In genomic region chr18:9809686-9810085, GRCh38 we compare ENCODE assay signal across 24 cellular contexts.
A peak's percentile ranks its signal among the peaks of the same experiment; 100 is the strongest.
DNase-seq lines count a peak whose midpoint lies in the region; ATAC-seq and TF ChIP-seq lines count a peak whose summit lies in the region.
"Had no signal": no experiment of that assay in that cellular context is flagged by ENCODE, and none has a peak within 500 bp of the region (broad histone marks: within the 10 kb centered on the region; RNA-seq: fewer than 3 reads in every experiment).

No MANE protein-coding gene starts in this region.

- H3K9ac ChIP-seq in mesenchymal stem cell (ENCODE audit: low read length) (no peak overlapping the region), stomach smooth muscle (ENCODE audit: low read length in 2 of 2) (no peak overlapping the region)

- no peak overlapping the region for H3K18ac ChIP-seq in mesenchymal stem cell (ENCODE audit: low read depth in 1 of 2, low read length in 2 of 2)

- no peak overlapping the region for H3K14ac ChIP-seq in mesenchymal stem cell (ENCODE audit: low read length in 2 of 2)

- H3K27ac ChIP-seq in GM23338 (ENCODE audit: low read depth) (peak overlapping the region; percentile 61), mesenchymal stem cell (ENCODE audit: low read length, poor library complexity, severe bottlenecking) (peak overlapping the region; percentile 28), stomach smooth muscle (ENCODE audit: low read length) (peak overlapping the region; percentile 76)

- H2AK5ac ChIP-seq in mesenchymal stem cell (ENCODE audit: low read length, severe bottlenecking): no peak overlapping the region

- H3K36me3 ChIP-seq in GM23338 (ENCODE audit: insufficient read depth) (no peaks in the 10 kb centered on the region), mesenchymal stem cell (ENCODE audit: control insufficient read depth in 1 of 2, insufficient read depth in 2 of 2, low read depth in 1 of 2, low read length in 2 of 2) (peaks cover 0 to 4% of the 10 kb centered on the region in 2 experiments), stomach smooth muscle (ENCODE audit: control insufficient read depth in 2 of 2, insufficient read depth in 2 of 2, low read length in 2 of 2) (peaks cover 0 to 3% of the 10 kb centered on the region in 2 donors)
- H3K36me3 ChIP-seq: BE2C, Peyer's patch, upper lobe of left lung had no signal

- no peaks in the 10 kb centered on the region for H3K9me3 ChIP-seq in mesenchymal stem cell (ENCODE audit: control insufficient read depth, low read length)
- H3K9me3 ChIP-seq in stomach smooth muscle (ENCODE audit: control insufficient read depth in 2 of 2, low read length in 2 of 2): no peaks in the 10 kb centered on the region
- H3K9me3 ChIP-seq: BE2C, Peyer's patch, spleen, upper lobe of left lung had no signal

- no peak overlapping the region for H2BK5ac ChIP-seq in mesenchymal stem cell (ENCODE audit: low read depth, low read length, poor library complexity, severe bottlenecking)

- no peaks in the 10 kb centered on the region for H3K9me2 ChIP-seq in GM23338 (ENCODE audit: insufficient read depth)

- peaks cover 30% of the 10 kb centered on the region for H3K4me1 ChIP-seq in GM23338 (ENCODE audit: insufficient read depth)
- H3K4me1 ChIP-seq in mesenchymal stem cell (ENCODE audit: control insufficient read depth, insufficient read depth, low read depth, low read length): peaks cover 20% of the 10 kb centered on the region
- H3K4me1 ChIP-seq in stomach smooth muscle (ENCODE audit: control insufficient read depth, insufficient read depth, low read length): peaks cover 28% of the 10 kb centered on the region
- H3K4me1 ChIP-seq: BE2C had no signal

- no peak overlapping the region for H3K4ac ChIP-seq in mesenchymal stem cell (ENCODE audit: low read depth in 1 of 2, low read length in 2 of 2)

- DNase-seq in GM23338 (ENCODE audit: low spot score) (no peak), chondrocyte (ENCODE audit: low spot score) (no peak), mesenchymal stem cell (peak; percentile 48), glomerular visceral epithelial cell (ENCODE audit: extremely low spot score) (no peak), inferior parietal cortex (ENCODE audit: extremely low spot score) (no peak)
- DNase-seq in activated naive CD4-positive, alpha-beta T cell treated with anti-CD3 and anti-CD28 coated beads, Interleukin-2, amount 10 ng/mL, durations not matched to agents 7 days and 5 days: no peak
- DNase-seq: activated CD4-positive, alpha-beta T cell treated with anti-CD3 and anti-CD28 coated beads for 1 hour; activated CD8-positive, alpha-beta T cell treated with anti-CD3 and anti-CD28 coated beads for 36 hours; activated effector memory CD4-positive, alpha-beta T cell treated with Interleukin-2 at 50 U/mL for 16 hours; activated T-cell treated with anti-CD3 and anti-CD28 coated beads for 4 hours; BE2C; DMS53; NCI-H1694 treated with DMSO at 0.1 percent for 48 hours; NCI-H526; Peyer's patch; spleen; stimulated activated CD4-positive, alpha-beta T cell treated with anti-CD3 and anti-CD28 coated beads, Interleukin-4, amount 100 ng/mL, for 24 hours; stimulated activated naive B cell treated with anti-CD40 and anti-IgM and Interleukin-4, amounts not matched to agents 10 μg/mL and 1 μg/mL and 100 μg/mL, for 72 hours; T-helper 1 cell; upper lobe of left lung had no signal

- H2BK12ac ChIP-seq in mesenchymal stem cell (ENCODE audit: low read length in 2 of 2): no peak overlapping the region

- CTCF ChIA-PET in activated naive CD4-positive, alpha-beta T cell treated with anti-CD3 and anti-CD28 coated beads, Interleukin-2, amount 10 ng/mL, durations not matched to agents 7 days and 5 days (lab: Charles Lee): no interaction called here

- H3K79me1 ChIP-seq in mesenchymal stem cell (replicated peaks; ENCODE audit: low read length, poor library complexity, severe bottlenecking): peaks cover 3% of the 10 kb centered on the region

- H3K27me3 ChIP-seq in GM23338 (ENCODE audit: insufficient read depth) (no peaks in the 10 kb centered on the region), mesenchymal stem cell (ENCODE audit: control insufficient read depth in 1 of 2, insufficient read depth in 1 of 2, low read length in 2 of 2) (no peaks in the 10 kb centered on the region), stomach smooth muscle (ENCODE audit: control insufficient read depth in 1 of 2, insufficient read depth in 2 of 2, low read length in 2 of 2) (no peaks in the 10 kb centered on the region)
- H3K27me3 ChIP-seq: BE2C, Peyer's patch, spleen, upper lobe of left lung had no signal

- H3K4me3 ChIP-seq in GM23338: no peak overlapping the region
- no peak overlapping the region for H3K4me3 ChIP-seq in mesenchymal stem cell (ENCODE audit: insufficient read depth in 1 of 2, low read depth in 1 of 2, low read length in 2 of 2)
- no peak overlapping the region for H3K4me3 ChIP-seq in stomach smooth muscle (ENCODE audit: low read length in 2 of 2)
- H3K4me3 ChIP-seq: lung, Peyer's patch, spleen, upper lobe of left lung had no signal

- H2BK120ac ChIP-seq in mesenchymal stem cell (ENCODE audit: low read depth, low read length): no peak overlapping the region

- H3F3A ChIP-seq in GM23338 (replicated peaks; ENCODE audit: low read depth): no peaks in the 10 kb centered on the region

- no peak overlapping the region for H4K8ac ChIP-seq in mesenchymal stem cell (ENCODE audit: low read length)

- H2AFZ ChIP-seq in GM23338 (no peak overlapping the region), mesenchymal stem cell (ENCODE audit: low read depth, low read length) (no peak overlapping the region)

- H3K23ac ChIP-seq in mesenchymal stem cell (ENCODE audit: low read length in 2 of 2): no peak overlapping the region

- H3K4me3 Mint-ChIP-seq in GM23338 (no peak overlapping the region), chondrocyte (ENCODE audit: unreplicated experiment) (no peak overlapping the region)
- H3K4me3 Mint-ChIP-seq in activated naive CD4-positive, alpha-beta T cell treated with anti-CD3 and anti-CD28 coated beads, Interleukin-2, amount 10 ng/mL, durations not matched to agents 7 days and 5 days: no peak overlapping the region
- H3K4me3 Mint-ChIP-seq: activated CD8-positive, alpha-beta T cell treated with anti-CD3 and anti-CD28 coated beads for 36 hours; dendritic cell treated with granulocyte-macrophage colony-stimulating factor and Interleukin-4, amounts not matched to agents 40 ng/mL and 50 ng/mL, for 4 days; stimulated activated naive B cell treated with anti-CD40 and anti-IgM and Interleukin-4, amounts not matched to agents 10 μg/mL and 1 μg/mL and 100 μg/mL, for 72 hours had no signal

- H3K4me2 ChIP-seq in GM23338 (0 out of 2 replicates have a peak overlapping the region, but pooled peaks have one; percentile 3), mesenchymal stem cell (ENCODE audit: low read length, poor library complexity, severe bottlenecking) (no peak overlapping the region)

- H3K36me3 Mint-ChIP-seq in GM23338 (ENCODE audit: low read depth) (peaks cover 13% of the 10 kb centered on the region), chondrocyte (ENCODE audit: low read depth) (peaks cover 5% of the 10 kb centered on the region)
- H3K36me3 Mint-ChIP-seq in activated naive CD4-positive, alpha-beta T cell treated with anti-CD3 and anti-CD28 coated beads, Interleukin-2, amount 10 ng/mL, durations not matched to agents 7 days and 5 days: no peaks in the 10 kb centered on the region

- no peak overlapping the region for H2BK15ac ChIP-seq in mesenchymal stem cell (ENCODE audit: low read depth, poor library complexity, severe bottlenecking)

- H3K9me3 Mint-ChIP-seq in GM23338: peaks cover 9% of the 10 kb centered on the region
- peaks cover 1% of the 10 kb centered on the region for H3K9me3 Mint-ChIP-seq in chondrocyte (ENCODE audit: low read depth)
- no peaks in the 10 kb centered on the region for H3K9me3 Mint-ChIP-seq in activated naive CD4-positive, alpha-beta T cell treated with anti-CD3 and anti-CD28 coated beads, Interleukin-2, amount 10 ng/mL, durations not matched to agents 7 days and 5 days
- H3K9me3 Mint-ChIP-seq: activated CD8-positive, alpha-beta T cell treated with anti-CD3 and anti-CD28 coated beads for 36 hours; dendritic cell treated with granulocyte-macrophage colony-stimulating factor and Interleukin-4, amounts not matched to agents 40 ng/mL and 50 ng/mL, for 4 days had no signal

- H4K20me1 ChIP-seq in GM23338 (replicated peaks; ENCODE audit: insufficient read depth): no peaks in the 10 kb centered on the region

- WGBS in mesenchymal stem cell: 27% methylated on average over 6 of the region's 6 CpGs

- H3K79me2 ChIP-seq in GM23338 (replicated peaks; ENCODE audit: insufficient read depth): no peaks in the 10 kb centered on the region

- no peak overlapping the region for H4K91ac ChIP-seq in mesenchymal stem cell (ENCODE audit: low read length)

- TF ChIP-seq CTCF in GM23338 (conservative IDR thresholded peaks at IDR 0.05; ENCODE audit: low read depth in 2 of 2) (no peak), chondrocyte (IDR thresholded peaks at IDR 0.05) (no peak)

- H3K27ac Mint-ChIP-seq in GM23338 (no peak overlapping the region), chondrocyte (ENCODE audit: unreplicated experiment) (peak overlapping the region; percentile 4)
- H3K27ac Mint-ChIP-seq in activated naive CD4-positive, alpha-beta T cell treated with anti-CD3 and anti-CD28 coated beads, Interleukin-2, amount 10 ng/mL, durations not matched to agents 7 days and 5 days: no peak overlapping the region
- H3K27ac Mint-ChIP-seq: activated CD8-positive, alpha-beta T cell treated with anti-CD3 and anti-CD28 coated beads for 36 hours; dendritic cell treated with granulocyte-macrophage colony-stimulating factor and Interleukin-4, amounts not matched to agents 40 ng/mL and 50 ng/mL, for 4 days; stimulated activated naive B cell treated with anti-CD40 and anti-IgM and Interleukin-4, amounts not matched to agents 10 μg/mL and 1 μg/mL and 100 μg/mL, for 72 hours had no signal

- peaks cover 3% of the 10 kb centered on the region for H3K27me3 Mint-ChIP-seq in GM23338 (ENCODE audit: insufficient read depth, low read depth, poor library complexity)
- H3K27me3 Mint-ChIP-seq in chondrocyte (ENCODE audit: low read depth): no peaks in the 10 kb centered on the region
- peaks cover 4% of the 10 kb centered on the region for H3K27me3 Mint-ChIP-seq in activated naive CD4-positive, alpha-beta T cell treated with anti-CD3 and anti-CD28 coated beads, Interleukin-2, amount 10 ng/mL, durations not matched to agents 7 days and 5 days
- H3K27me3 Mint-ChIP-seq: activated CD8-positive, alpha-beta T cell treated with anti-CD3 and anti-CD28 coated beads for 36 hours; dendritic cell treated with granulocyte-macrophage colony-stimulating factor and Interleukin-4, amounts not matched to agents 40 ng/mL and 50 ng/mL, for 4 days; stimulated activated naive B cell treated with anti-CD40 and anti-IgM and Interleukin-4, amounts not matched to agents 10 μg/mL and 1 μg/mL and 100 μg/mL, for 72 hours had no signal

- ATAC-seq in GM23338: no peak
- ATAC-seq in GM18867 (IDR thresholded peaks at IDR 0.05; ENCODE audit: unreplicated experiment): no peak
- ATAC-seq: activated CD8-positive, alpha-beta T cell treated with anti-CD3 and anti-CD28 coated beads for 36 hours; stimulated activated naive B cell treated with anti-CD40 and anti-IgM and Interleukin-4, amounts not matched to agents 10 μg/mL and 1 μg/mL and 100 μg/mL, for 72 hours had no signal

- H3K4me1 Mint-ChIP-seq in GM23338: peaks cover 47% of the 10 kb centered on the region
- peaks cover 66% of the 10 kb centered on the region for H3K4me1 Mint-ChIP-seq in chondrocyte (ENCODE audit: low read depth)
- H3K4me1 Mint-ChIP-seq in activated naive CD4-positive, alpha-beta T cell treated with anti-CD3 and anti-CD28 coated beads, Interleukin-2, amount 10 ng/mL, durations not matched to agents 7 days and 5 days: no peaks in the 10 kb centered on the region
- H3K4me1 Mint-ChIP-seq: stimulated activated naive B cell treated with anti-CD40 and anti-IgM and Interleukin-4, amounts not matched to agents 10 μg/mL and 1 μg/mL and 100 μg/mL, for 72 hours had no signal
